18 cellular contexts compared by ENCODE assay signal in the genomic region with DNA sequence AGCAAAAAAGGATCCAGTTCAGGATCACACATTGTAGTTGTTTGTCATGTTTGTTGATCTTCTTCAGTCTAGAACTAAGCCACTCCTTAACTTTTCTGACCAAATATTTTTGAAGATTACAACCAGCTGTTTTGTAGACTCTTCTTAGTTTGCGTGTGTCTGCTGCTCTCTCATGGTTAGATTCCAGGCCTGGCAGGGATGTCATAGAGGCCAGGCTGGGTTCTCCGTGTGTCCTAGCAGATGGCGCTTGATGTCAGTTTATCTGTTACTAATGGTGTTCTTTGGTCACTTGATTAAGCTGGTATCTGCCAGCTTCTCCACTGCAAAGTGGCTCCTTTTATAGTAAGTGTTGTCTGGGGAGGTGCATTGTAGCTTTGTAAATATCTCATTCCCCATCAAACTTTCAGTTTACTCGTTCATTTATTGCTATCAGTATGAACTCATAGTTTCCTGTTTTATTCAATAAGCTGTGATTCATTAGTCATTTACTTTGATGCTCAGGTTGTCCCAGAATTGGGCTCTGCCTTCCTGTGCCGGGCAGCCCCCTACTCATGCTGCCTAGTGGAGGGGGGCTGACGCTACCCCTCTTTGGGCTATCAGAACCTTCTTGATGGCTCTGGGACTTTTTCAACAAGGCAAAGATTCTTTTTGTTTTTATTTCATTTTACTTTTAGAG. TPM values are rescaled to one million over a fixed set of nuclear protein-coding genes. Genes with fewer than 3 reads are reported as not detected.
A peak's percentile ranks its signal among the peaks of the same experiment; 100 is the strongest.
DNase-seq lines count a peak whose midpoint lies in the region; ATAC-seq and FAIRE-seq lines count a peak whose summit lies in the region.
"Had no signal": no experiment of that assay in that cellular context is flagged by ENCODE, and none has a peak within 500 bp of the region (broad histone marks: within the 10 kb centered on the region; RNA-seq: fewer than 3 reads in every experiment).

No MANE protein-coding gene starts in this region.

- in situ Hi-C loops in ACHN (cut with HindIII; ENCODE audit: low pct_ligation_motif_present, low pct_unique_long_range_greater_than_20kb, low sequenced_read_pairs) = no loop called here

- no peaks in the 10 kb centered on the region for H3K27me3 Mint-ChIP-seq in activated T-cell treated with anti-CD3 and anti-CD28 coated beads, Interleukin-2, amount 50 U/mL, for 72 hours (ENCODE audit: low read depth)

- H3K4me3 Mint-ChIP-seq in activated T-cell treated with anti-CD3 and anti-CD28 coated beads, Interleukin-2, amount 50 U/mL, for 72 hours = peak overlapping the region; percentile 13 to 21
- H3K4me3 Mint-ChIP-seq in stimulated activated effector memory CD8-positive, alpha-beta T cell treated with anti-CD3 and anti-CD28 coated beads, Interleukin-12 subunit alpha, Interleukin-12 subunit beta, amount 100 ng/mL, for 72 hours = no peak overlapping the region
- H3K4me3 Mint-ChIP-seq: activated CD8-positive, alpha-beta T cell treated with anti-CD3 and anti-CD28 coated beads, Interleukin-2, amount 10 ng/mL, durations not matched to agents 7 days and 5 days; activated naive CD4-positive, alpha-beta T cell treated with anti-CD3 and anti-CD28 coated beads, Interleukin-2, amount 10 ng/mL, durations not matched to agents 7 days and 5 days had no signal

- ATAC-seq in activated CD4-positive, CD25-positive, alpha-beta regulatory T cell treated with anti-CD3 and anti-CD28 coated beads, Interleukin-2, amount 50 U/mL, for 24 hours = peak; percentile 68 to 82
- peak; percentile 81 to 93 for ATAC-seq in activated T-cell treated with anti-CD3 and anti-CD28 coated beads, Interleukin-2, amount 50 U/mL, for 72 hours (replicated peaks in 1 of 2)
- ATAC-seq in stimulated activated effector memory CD8-positive, alpha-beta T cell treated with anti-CD3 and anti-CD28 coated beads, Interleukin-12 subunit alpha, Interleukin-12 subunit beta, amount 100 ng/mL, for 72 hours = peak; percentile 84
- ATAC-seq: activated CD8-positive, alpha-beta T cell treated with anti-CD3 and anti-CD28 coated beads, Interleukin-2, amount 10 ng/mL, durations not matched to agents 7 days and 5 days had no signal

- intact Hi-C loops in cardiac septum (cut with DNase I) = no loop called here

- no peak for DNase-seq in activated CD4-positive, CD25-positive, alpha-beta regulatory T cell (lab: John Stamatoyannopoulos, UW)
- DNase-seq in activated T-cell treated with anti-CD3 and anti-CD28 coated beads, Interleukin-2, amount 50 U/mL, for 72 hours = peak in 1 of 2 donors; percentile 17
- peak; percentile 50 for DNase-seq in cardiac septum (ENCODE audit: low spot score)
- DNase-seq in stimulated activated effector memory CD8-positive, alpha-beta T cell treated with anti-CD3 and anti-CD28 coated beads, Interleukin-12 subunit alpha, Interleukin-12 subunit beta, amount 100 ng/mL, for 72 hours (ENCODE audit: low spot score in 2 of 2) = no peak
- no peak for DNase-seq in HTR-8/SVneo (ENCODE audit: insufficient read length, low spot score)
- DNase-seq in ACHN = no peak
- DNase-seq in NCI-H1105 treated with DMSO at 0.1 percent for 48 hours (lab: John Stamatoyannopoulos, UW) = no peak
- DNase-seq: activated CD8-positive, alpha-beta T cell treated with anti-CD3 and anti-CD28 coated beads, Interleukin-2, amount 10 ng/mL, durations not matched to agents 7 days and 5 days; activated naive CD4-positive, alpha-beta T cell treated with anti-CD3 and anti-CD28 coated beads, Interleukin-2, amount 10 ng/mL, durations not matched to agents 7 days and 5 days; Calu3; KG1; NCI-H146; NCI-H774; substantia nigra; T-helper 9 cell had no signal

- no peak overlapping the region for H3K27ac Mint-ChIP-seq in activated T-cell treated with anti-CD3 and anti-CD28 coated beads, Interleukin-2, amount 50 U/mL, for 72 hours
- H3K27ac Mint-ChIP-seq in stimulated activated effector memory CD8-positive, alpha-beta T cell treated with anti-CD3 and anti-CD28 coated beads, Interleukin-12 subunit alpha, Interleukin-12 subunit beta, amount 100 ng/mL, for 72 hours = peak overlapping the region; percentile 15
- H3K27ac Mint-ChIP-seq: activated CD8-positive, alpha-beta T cell treated with anti-CD3 and anti-CD28 coated beads, Interleukin-2, amount 10 ng/mL, durations not matched to agents 7 days and 5 days; activated naive CD4-positive, alpha-beta T cell treated with anti-CD3 and anti-CD28 coated beads, Interleukin-2, amount 10 ng/mL, durations not matched to agents 7 days and 5 days had no signal

- no peak for FAIRE-seq in HTR-8/SVneo (lab: Jason Lieb, UNC)
- FAIRE-seq: A204.1 had no signal

- H3K4me1 Mint-ChIP-seq in activated T-cell treated with anti-CD3 and anti-CD28 coated beads, Interleukin-2, amount 50 U/mL, for 72 hours (ENCODE audit: low read depth) = peaks cover 14% of the 10 kb centered on the region
- peaks cover 19% of the 10 kb centered on the region for H3K4me1 Mint-ChIP-seq in stimulated activated effector memory CD8-positive, alpha-beta T cell treated with anti-CD3 and anti-CD28 coated beads, Interleukin-12 subunit alpha, Interleukin-12 subunit beta, amount 100 ng/mL, for 72 hours

- no peaks in the 10 kb centered on the region for H3K9me3 Mint-ChIP-seq in activated T-cell treated with anti-CD3 and anti-CD28 coated beads, Interleukin-2, amount 50 U/mL, for 72 hours
- H3K9me3 Mint-ChIP-seq in stimulated activated effector memory CD8-positive, alpha-beta T cell treated with anti-CD3 and anti-CD28 coated beads, Interleukin-12 subunit alpha, Interleukin-12 subunit beta, amount 100 ng/mL, for 72 hours = no peaks in the 10 kb centered on the region
- H3K9me3 Mint-ChIP-seq: activated naive CD4-positive, alpha-beta T cell treated with anti-CD3 and anti-CD28 coated beads, Interleukin-2, amount 10 ng/mL, durations not matched to agents 7 days and 5 days; neural progenitor cell had no signal

- no peaks in the 10 kb centered on the region for H3K36me3 Mint-ChIP-seq in activated T-cell treated with anti-CD3 and anti-CD28 coated beads, Interleukin-2, amount 50 U/mL, for 72 hours (ENCODE audit: insufficient read depth in 2 of 2)
- no peaks in the 10 kb centered on the region for H3K36me3 Mint-ChIP-seq in stimulated activated effector memory CD8-positive, alpha-beta T cell treated with anti-CD3 and anti-CD28 coated beads, Interleukin-12 subunit alpha, Interleukin-12 subunit beta, amount 100 ng/mL, for 72 hours
- H3K36me3 Mint-ChIP-seq: activated naive CD4-positive, alpha-beta T cell treated with anti-CD3 and anti-CD28 coated beads, Interleukin-2, amount 10 ng/mL, durations not matched to agents 7 days and 5 days; neural progenitor cell had no signal

RNA-seq across cellular contexts. Expression of gene GRHL1, which starts 42.1 kb away (rescaled TPM):
- total RNA-seq in activated T-cell treated with anti-CD3 and anti-CD28 coated beads, Interleukin-2, amount 50 U/mL, for 72 hours = 1 to 10 TPM in 1 of 2 donors, under 1 TPM in 1; 0.83 to 1.1 TPM
- 1.1 TPM for total RNA-seq in cardiac septum

RNA-seq across cellular contexts. Expression of gene KLF11, which starts 49.7 kb away (rescaled TPM):
- 10 to 100 TPM in 1 of 2 donors, 1 to 10 TPM in 1; 5.9 to 11.0 TPM for total RNA-seq in activated T-cell treated with anti-CD3 and anti-CD28 coated beads, Interleukin-2, amount 50 U/mL, for 72 hours
- total RNA-seq in cardiac septum = 22.3 TPM
